ENCODE assay signal across 10 cellular contexts in the genomic region with DNA sequence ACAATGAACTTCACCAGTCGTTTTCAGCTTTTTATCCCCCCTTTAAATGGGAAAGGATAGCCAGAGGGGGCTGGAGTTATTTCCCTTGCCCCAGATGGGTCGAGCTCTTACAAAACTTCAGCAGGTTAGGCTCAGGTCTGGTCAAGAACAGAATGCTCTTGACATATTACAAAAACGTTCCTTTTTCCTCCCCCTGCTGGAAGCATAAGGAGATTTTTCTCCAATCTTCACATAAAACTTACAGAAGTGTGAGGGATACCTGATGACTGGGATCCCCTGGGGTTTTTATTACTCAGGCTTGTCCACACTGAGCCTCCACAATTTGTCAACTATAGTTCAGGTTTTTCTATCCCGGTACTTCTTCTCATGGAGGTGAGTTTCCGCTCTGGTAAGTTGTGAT.
DNase-seq lines count a peak whose midpoint lies in the region; FAIRE-seq and TF ChIP-seq lines count a peak whose summit lies in the region.
"Had no signal": no experiment of that assay in that cellular context is flagged by ENCODE, and none has a peak within 500 bp of the region (broad histone marks: within the 10 kb centered on the region; RNA-seq: fewer than 3 reads in every experiment).

No MANE protein-coding gene starts in this region.

- FAIRE-seq in D721Med (lab: Jason Lieb, UNC) (no peak), HTR-8/SVneo (lab: Jason Lieb, UNC) (no peak)

- DNase-seq in D721Med (ENCODE audit: insufficient read length, low spot score) (no peak), HTR-8/SVneo (ENCODE audit: insufficient read length, low spot score) (peak; percentile 12), astrocyte of the hippocampus (ENCODE audit: low read depth, low spot score) (peak; percentile 13), mesothelial cell of epicardium (ENCODE audit: low spot score in 2 of 2, unreplicated experiment in 2 of 2) (no peak), H7 (no peak), GDM1 (lab: John Stamatoyannopoulos, UW) (no peak), NCI-H2107 (lab: John Stamatoyannopoulos, UW) (no peak), hippocampal formation (lab: John Stamatoyannopoulos, UW) (no peak)
- DNase-seq: head of caudate nucleus, NCI-H1930 had no signal

- peaks cover 38% of the 10 kb centered on the region for H3K27me3 Mint-ChIP-seq in mesothelial cell of epicardium (ENCODE audit: low read depth)

- no peak overlapping the region for H3K4me3 ChIP-seq in H7 (ENCODE audit: insufficient read depth, low read depth, low read length)

- no peaks in the 10 kb centered on the region for H3K36me3 ChIP-seq in H7 (replicated peaks; ENCODE audit: control insufficient read depth, insufficient read depth, low read length)

- H3K4me3 Mint-ChIP-seq in mesothelial cell of epicardium = no peak overlapping the region

- peak; percentile 8 for TF ChIP-seq CTCF in D721Med (IDR thresholded peaks at IDR 0.05; ENCODE audit: insufficient read depth, missing control alignments)
- peak; percentile 38 for TF ChIP-seq CTCF in mesothelial cell of epicardium (IDR thresholded peaks at IDR 0.05; ENCODE audit: unreplicated experiment)

- no peak overlapping the region for H3K27ac Mint-ChIP-seq in mesothelial cell of epicardium

- H3K9me3 Mint-ChIP-seq in mesothelial cell of epicardium = peaks cover 16% of the 10 kb centered on the region

- H3K27me3 ChIP-seq in H7 (ENCODE audit: control insufficient read depth, insufficient read depth, low read length) = no peaks in the 10 kb centered on the region

- H3K4me1 Mint-ChIP-seq in mesothelial cell of epicardium = no peaks in the 10 kb centered on the region

- no peaks in the 10 kb centered on the region for H3K36me3 Mint-ChIP-seq in mesothelial cell of epicardium

Comparison
In these comparisons a context has a peak if more than half of its experiments do, and no peak if none do; other contexts are left out.
1. DNase-seq: peak in HTR-8/SVneo (single experiment) and astrocyte of the hippocampus (single experiment); none in D721Med (single experiment), mesothelial cell of epicardium (0 of 2), H7 (single experiment), GDM1 (single experiment), NCI-H2107 (single experiment) and hippocampal formation (0 of 2).